Comparison of ENCODE assay signal across 9 cellular contexts in genomic region chr18:63890950-63891304, GRCh38. TPM values are rescaled to one million over a fixed set of nuclear protein-coding genes. Genes with fewer than 3 reads are reported as not detected.
DNase-seq lines count a peak whose midpoint lies in the region; ATAC-seq, FAIRE-seq and TF ChIP-seq lines count a peak whose summit lies in the region.
"Had no signal": no experiment of that assay in that cellular context is flagged by ENCODE, and none has a peak within 500 bp of the region (broad histone marks: within the 10 kb centered on the region; RNA-seq: fewer than 3 reads in every experiment).

No MANE protein-coding gene starts in this region.

- no peak for FAIRE-seq in A549 (lab: Jason Lieb, UNC)
- FAIRE-seq: G401.6 had no signal

- no peak for TF ChIP-seq POLR2A in A549 (IDR thresholded peaks at IDR 0.05; ENCODE audit: low read length)

- H3K9me2 ChIP-seq in Karpas-422 (replicated peaks; ENCODE audit: insufficient read depth, low read length) (no peaks in the 10 kb centered on the region), SK-N-SH (no peaks in the 10 kb centered on the region)

- H3K4me1 Mint-ChIP-seq in activated CD8-positive, alpha-beta memory T cell treated with anti-CD3 and anti-CD28 coated beads, Interleukin-2, amount 10 ng/mL, durations not matched to agents 7 days and 5 days = no peaks in the 10 kb centered on the region

- H3K4me2 ChIP-seq in A549 (no peak overlapping the region), Karpas-422 (ENCODE audit: low read depth, low read length, poor library complexity, severe bottlenecking) (no peak overlapping the region), SK-N-SH (no peak overlapping the region)

- H3K4me1 ChIP-seq in A549 (no peaks in the 10 kb centered on the region), Karpas-422 (ENCODE audit: low read length) (no peaks in the 10 kb centered on the region), SK-N-SH (ENCODE audit: control insufficient read depth in 1 of 2, insufficient read depth in 2 of 2, low read depth in 1 of 2, low read length in 1 of 2) (no peaks in the 10 kb centered on the region)
- no peaks in the 10 kb centered on the region for H3K4me1 ChIP-seq in effector memory CD4-positive, alpha-beta T cell (ENCODE audit: control insufficient read depth, insufficient read depth, low read length, poor library complexity, severe bottlenecking)

- H4K20me1 ChIP-seq in Karpas-422 (ENCODE audit: insufficient read depth, low read depth, low read length) (no peaks in the 10 kb centered on the region), SK-N-SH (ENCODE audit: insufficient read depth) (no peaks in the 10 kb centered on the region)

- H3K27me3 Mint-ChIP-seq in activated CD8-positive, alpha-beta memory T cell treated with anti-CD3 and anti-CD28 coated beads, Interleukin-2, amount 10 ng/mL, durations not matched to agents 7 days and 5 days = peaks cover 15% of the 10 kb centered on the region

- 4% methylated on average over 5 of the region's 5 CpGs for WGBS in A549 (ENCODE audit: missing lambda C conversion rate)
- WGBS in SK-N-SH (ENCODE audit: low lambda C conversion rate) = 23% methylated on average over 5 of the region's 5 CpGs

- POLR2A ChIA-PET in A549 (lab: Yijun Ruan, JAX) = no interaction called here
- POLR2A ChIA-PET in SK-N-SH (lab: Yijun Ruan, JAX) = no interaction called here

- H3K4me3 ChIP-seq in A549 (no peak overlapping the region), Karpas-422 (ENCODE audit: low read length) (no peak overlapping the region), SK-N-SH (ENCODE audit: low read depth in 2 of 2, low read length in 1 of 2) (no peak overlapping the region)
- H3K4me3 ChIP-seq in effector memory CD4-positive, alpha-beta T cell (ENCODE audit: insufficient read depth, low read depth, low read length, poor library complexity, severe bottlenecking) = no peak overlapping the region

- no peaks in the 10 kb centered on the region for H3K36me3 Mint-ChIP-seq in activated CD8-positive, alpha-beta memory T cell treated with anti-CD3 and anti-CD28 coated beads, Interleukin-2, amount 10 ng/mL, durations not matched to agents 7 days and 5 days

- CTCF ChIA-PET in A549 (lab: Yijun Ruan, JAX) = interaction anchor here (1.3 to 1.5 kb wide), 2 partner anchors 45 to 104 kb away, joined by 6 to 9 read pairs; no protein-coding TSS in a partner anchor
- CTCF ChIA-PET in SK-N-SH (lab: Yijun Ruan, JAX) = interaction anchor here (0.8 to 2.7 kb wide), 5 partner anchors 9 to 104 kb away, joined by 3 to 11 read pairs (median 5); no protein-coding TSS in a partner anchor
- CTCF ChIA-PET in activated CD8-positive, alpha-beta memory T cell treated with anti-CD3 and anti-CD28 coated beads, Interleukin-2, amount 10 ng/mL, durations not matched to agents 7 days and 5 days (lab: Charles Lee) = interaction anchor here (0.8 kb wide), 1 partner anchor 73 kb away, joined by 3 read pairs; no protein-coding TSS in a partner anchor

- TF ChIP-seq CTCF in A549 (IDR thresholded peaks at IDR 0.05) (peak; percentile 36; the same call in 1 of the 3 replicates), SK-N-SH (IDR thresholded peaks at IDR 0.05) (peak; percentile 46), omental fat pad (IDR thresholded peaks at IDR 0.05) (no peak)

- H3K36me3 ChIP-seq in Karpas-422 (ENCODE audit: insufficient read depth, low read length) (no peaks in the 10 kb centered on the region), SK-N-SH (replicated peaks in 1 of 2; ENCODE audit: control insufficient read depth in 1 of 2, insufficient read depth in 2 of 2, low read length in 1 of 2) (no peaks in the 10 kb centered on the region)
- no peaks in the 10 kb centered on the region for H3K36me3 ChIP-seq in effector memory CD4-positive, alpha-beta T cell (ENCODE audit: control insufficient read depth, insufficient read depth, low read length)

- H3F3A ChIP-seq in SK-N-SH (replicated peaks; ENCODE audit: insufficient read depth) = no peaks in the 10 kb centered on the region

- H3K9ac ChIP-seq in Karpas-422 (ENCODE audit: low read length) (no peak overlapping the region), SK-N-SH (no peak overlapping the region)

- TF ChIP-seq RAD21 in A549 (conservative IDR thresholded peaks at IDR 0.05 in 1 of 2, IDR thresholded peaks at IDR 0.05 in 1 of 2) (peak; percentile 35 to 55; a peak in 4 of 5 replicates), SK-N-SH (IDR thresholded peaks at IDR 0.05; ENCODE audit: low read length) (peak; percentile 65)

- H2AFZ ChIP-seq in Karpas-422 (ENCODE audit: low read length) (no peak overlapping the region; the same call in 1 of the 2 replicates), SK-N-SH (ENCODE audit: low read depth) (no peak overlapping the region)

- peak; percentile 6 to 38 for DNase-seq in A549 (ENCODE audit: low read depth in 1 of 2, low spot score in 1 of 2)
- DNase-seq in Karpas-422 = peak; percentile 80
- peak; percentile 27 for DNase-seq in SK-N-SH
- no peak for DNase-seq in activated CD8-positive, alpha-beta memory T cell treated with anti-CD3 and anti-CD28 coated beads, Interleukin-2, amount 10 ng/mL, durations not matched to agents 7 days and 5 days
- no peak for DNase-seq in effector memory CD4-positive, alpha-beta T cell
- DNase-seq in COLO668 (lab: John Stamatoyannopoulos, UW; ENCODE audit: unreplicated experiment) = no peak
- no peak for DNase-seq in omental fat pad (ENCODE audit: low spot score)

- H3K79me2 ChIP-seq in Karpas-422 (ENCODE audit: low read length) (no peaks in the 10 kb centered on the region), SK-N-SH (ENCODE audit: insufficient read depth) (no peaks in the 10 kb centered on the region)

- no peak overlapping the region for H3K4me3 Mint-ChIP-seq in activated CD8-positive, alpha-beta memory T cell treated with anti-CD3 and anti-CD28 coated beads, Interleukin-2, amount 10 ng/mL, durations not matched to agents 7 days and 5 days

- no peak for TF ChIP-seq EP300 in A549 (IDR thresholded peaks at IDR 0.05)
- TF ChIP-seq EP300 in SK-N-SH (IDR thresholded peaks at IDR 0.05; ENCODE audit: borderline replicate concordance in 1 of 2, low read depth in 1 of 2, low read length in 1 of 2) = no peak

- H3K9me3 ChIP-seq in A549 (no peaks in the 10 kb centered on the region), Karpas-422 (ENCODE audit: low read length) (no peaks in the 10 kb centered on the region), SK-N-SH (no peaks in the 10 kb centered on the region)
- H3K9me3 ChIP-seq in effector memory CD4-positive, alpha-beta T cell (ENCODE audit: control insufficient read depth, low read length) = no peaks in the 10 kb centered on the region

- peak; percentile 56 to 85; a peak in 5 of 6 replicates for ATAC-seq in A549
- peak; percentile 66 for ATAC-seq in GM18868 (IDR thresholded peaks at IDR 0.05; ENCODE audit: unreplicated experiment)
- no peak for ATAC-seq in activated CD8-positive, alpha-beta memory T cell treated with anti-CD3 and anti-CD28 coated beads, Interleukin-2, amount 10 ng/mL, durations not matched to agents 7 days and 5 days
- no peak for ATAC-seq in omental fat pad (ENCODE audit: low FRiP score)

- H3K27me3 ChIP-seq in Karpas-422 (ENCODE audit: low read length) = no peaks in the 10 kb centered on the region
- H3K27me3 ChIP-seq in SK-N-SH (ENCODE audit: insufficient read depth) = peaks cover 11% of the 10 kb centered on the region; the same call in 1 of the 2 replicates
- no peaks in the 10 kb centered on the region for H3K27me3 ChIP-seq in effector memory CD4-positive, alpha-beta T cell (replicated peaks; ENCODE audit: control insufficient read depth, insufficient read depth, low read length, poor library complexity, severe bottlenecking)

- no peak overlapping the region for H3K27ac ChIP-seq in A549
- H3K27ac ChIP-seq in Karpas-422 (ENCODE audit: low read length) = no peak overlapping the region
- H3K27ac ChIP-seq in SK-N-SH (ENCODE audit: low read depth in 2 of 2, low read length in 1 of 2) = no peak overlapping the region
- H3K27ac ChIP-seq in effector memory CD4-positive, alpha-beta T cell (ENCODE audit: insufficient read depth, low read length, poor library complexity, severe bottlenecking) = no peak overlapping the region

- no peaks in the 10 kb centered on the region for H3K9me3 Mint-ChIP-seq in activated CD8-positive, alpha-beta memory T cell treated with anti-CD3 and anti-CD28 coated beads, Interleukin-2, amount 10 ng/mL, durations not matched to agents 7 days and 5 days (ENCODE audit: low read depth)

- no peak overlapping the region for H3K27ac Mint-ChIP-seq in activated CD8-positive, alpha-beta memory T cell treated with anti-CD3 and anti-CD28 coated beads, Interleukin-2, amount 10 ng/mL, durations not matched to agents 7 days and 5 days

RNA-seq across cellular contexts. Expression of gene SERPINB2, which starts 3.4 kb away (rescaled TPM):
- polyA plus RNA-seq in A549 (2011; rRNA removed) = 0.12 TPM in 1 of 2 replicates, not detected in the other
- polyA plus RNA-seq in A549 (2012; cell fraction: cytosol; rRNA removed) = not detected in 2 replicates
- not detected in 2 replicates for polyA plus RNA-seq in A549 (2012; cell fraction: nucleus; rRNA removed)
- not detected in 3 replicates for polyA plus RNA-seq in A549 (2017; fragmentation: RNase III; extraction: RNeasy Plus Mini Kit Qiagen cat#74134 plus additional on column Dnase treatment)
- polyA minus RNA-seq in A549 (2011; rRNA and poly(A)+ RNA removed) = not detected in 2 replicates
- total RNA-seq in Karpas-422 (2014; rRNA removed; shearing (Covaris generic); ENCODE audit: low replicate concordance) = not detected in 2 replicates
- 5.9 and 9.8 TPM in 2 replicates for polyA plus RNA-seq in SK-N-SH (2012; rRNA removed)
- 9.3 and 11.5 TPM in 2 replicates for polyA plus RNA-seq in SK-N-SH (2012; cell fraction: cytosol; rRNA removed)
- polyA plus RNA-seq in SK-N-SH (2012; cell fraction: nucleus; rRNA removed) = 4.3 and 8.1 TPM in 2 replicates
- total RNA-seq in activated CD8-positive, alpha-beta memory T cell treated with anti-CD3 and anti-CD28 coated beads, Interleukin-2, amount 10 ng/mL, durations not matched to agents 7 days and 5 days = not detected
- 100 to 1,000 TPM in 2 of 4 donors, under 1 TPM in 1, not detected in 1; 0.50 to 210 (median 122) TPM for total RNA-seq in omental fat pad

RNA-seq across cellular contexts. Expression of gene SERPINB10, which starts 16.8 kb away (rescaled TPM):
- polyA plus RNA-seq in A549 (2011; rRNA removed) = not detected in 2 replicates
- not detected in 2 replicates for polyA plus RNA-seq in A549 (2012; cell fraction: cytosol; rRNA removed)
- not detected in 2 replicates for polyA plus RNA-seq in A549 (2012; cell fraction: nucleus; rRNA removed)
- not detected in 3 replicates for polyA plus RNA-seq in A549 (2017; fragmentation: RNase III; extraction: RNeasy Plus Mini Kit Qiagen cat#74134 plus additional on column Dnase treatment)
- polyA minus RNA-seq in A549 (2011; rRNA and poly(A)+ RNA removed) = not detected in 2 replicates
- not detected in 2 replicates for total RNA-seq in Karpas-422 (2014; rRNA removed; shearing (Covaris generic); ENCODE audit: low replicate concordance)
- 0.10 and 0.15 TPM in 2 replicates for polyA plus RNA-seq in SK-N-SH (2012; rRNA removed)
- 0.18 and 0.20 TPM in 2 replicates for polyA plus RNA-seq in SK-N-SH (2012; cell fraction: cytosol; rRNA removed)
- 0.14 and 0.26 TPM in 2 replicates for polyA plus RNA-seq in SK-N-SH (2012; cell fraction: nucleus; rRNA removed)
- total RNA-seq in activated CD8-positive, alpha-beta memory T cell treated with anti-CD3 and anti-CD28 coated beads, Interleukin-2, amount 10 ng/mL, durations not matched to agents 7 days and 5 days = under 1 TPM in 1 of 2 experiments, not detected in 1; 0.14 TPM
- total RNA-seq in omental fat pad = 1 to 10 TPM in 1 of 4 donors, under 1 TPM in 2, not detected in 1; 0.31 to 1.7 (median 0.72) TPM

RNA-seq across cellular contexts. Expression of gene HMSD, which starts 58.2 kb away (rescaled TPM):
- 0.13 and 0.30 TPM in 2 replicates for polyA plus RNA-seq in A549 (2011; rRNA removed)
- polyA plus RNA-seq in A549 (2012; cell fraction: cytosol; rRNA removed) = 0.03 and 0.06 TPM in 2 replicates
- polyA plus RNA-seq in A549 (2012; cell fraction: nucleus; rRNA removed) = 0.06 and 0.08 TPM in 2 replicates
- 0.12 to 0.23 TPM in 2 of 3 replicates, not detected in the other for polyA plus RNA-seq in A549 (2017; fragmentation: RNase III; extraction: RNeasy Plus Mini Kit Qiagen cat#74134 plus additional on column Dnase treatment)
- polyA minus RNA-seq in A549 (2011; rRNA and poly(A)+ RNA removed) = 0.33 TPM in 1 of 2 replicates, not detected in the other
- total RNA-seq in Karpas-422 (2014; rRNA removed; shearing (Covaris generic); ENCODE audit: low replicate concordance) = not detected in 2 replicates
- not detected in 2 replicates for polyA plus RNA-seq in SK-N-SH (2012; rRNA removed)
- not detected in 2 replicates for polyA plus RNA-seq in SK-N-SH (2012; cell fraction: cytosol; rRNA removed)
- polyA plus RNA-seq in SK-N-SH (2012; cell fraction: nucleus; rRNA removed) = not detected in 2 replicates
- 1 to 10 TPM; 1.6 to 5.5 TPM for total RNA-seq in activated CD8-positive, alpha-beta memory T cell treated with anti-CD3 and anti-CD28 coated beads, Interleukin-2, amount 10 ng/mL, durations not matched to agents 7 days and 5 days
- total RNA-seq in omental fat pad = 1 to 10 TPM in 1 of 4 donors, under 1 TPM in 2, not detected in 1; 0.38 to 1.6 (median 0.72) TPM

Comparison
In these comparisons a context has a peak if more than half of its experiments do, and no peak if none do; other contexts are left out.
1. ATAC-seq: peak in A549 (2 of 2) and GM18868 (single experiment); none in activated CD8-positive, alpha-beta memory T cell treated with anti-CD3 and anti-CD28 coated beads, Interleukin-2, amount 10 ng/mL, durations not matched to agents 7 days and 5 days (single experiment) and omental fat pad (single experiment).
2. DNase-seq: peak in A549 (2 of 2), Karpas-422 (single experiment) and SK-N-SH (single experiment); none in activated CD8-positive, alpha-beta memory T cell treated with anti-CD3 and anti-CD28 coated beads, Interleukin-2, amount 10 ng/mL, durations not matched to agents 7 days and 5 days (single experiment), effector memory CD4-positive, alpha-beta T cell (0 of 3), COLO668 (single experiment) and omental fat pad (single experiment).
3. CTCF ChIP-seq: peak in A549 (single experiment) and SK-N-SH (single experiment); none in omental fat pad (0 of 3).
4. Of the 12 proteins assayed by ChIP-seq in both A549 and SK-N-SH: peak only in A549: none; only in SK-N-SH: none; in both: CTCF, RAD21 and SMC3; in neither: 9.